1 cellular context compared by ENCODE assay signal in genomic region chr1:244092293-244093264, GRCh38.
TF ChIP-seq lines count a peak whose summit lies in the region.

No MANE protein-coding gene starts in this region.

TF ChIP-seq in GM23338, 12 proteins besides CTCF, POLR2A, EP300 and RAD21 (continued from another document):
- TF ChIP-seq, protein P1, sequence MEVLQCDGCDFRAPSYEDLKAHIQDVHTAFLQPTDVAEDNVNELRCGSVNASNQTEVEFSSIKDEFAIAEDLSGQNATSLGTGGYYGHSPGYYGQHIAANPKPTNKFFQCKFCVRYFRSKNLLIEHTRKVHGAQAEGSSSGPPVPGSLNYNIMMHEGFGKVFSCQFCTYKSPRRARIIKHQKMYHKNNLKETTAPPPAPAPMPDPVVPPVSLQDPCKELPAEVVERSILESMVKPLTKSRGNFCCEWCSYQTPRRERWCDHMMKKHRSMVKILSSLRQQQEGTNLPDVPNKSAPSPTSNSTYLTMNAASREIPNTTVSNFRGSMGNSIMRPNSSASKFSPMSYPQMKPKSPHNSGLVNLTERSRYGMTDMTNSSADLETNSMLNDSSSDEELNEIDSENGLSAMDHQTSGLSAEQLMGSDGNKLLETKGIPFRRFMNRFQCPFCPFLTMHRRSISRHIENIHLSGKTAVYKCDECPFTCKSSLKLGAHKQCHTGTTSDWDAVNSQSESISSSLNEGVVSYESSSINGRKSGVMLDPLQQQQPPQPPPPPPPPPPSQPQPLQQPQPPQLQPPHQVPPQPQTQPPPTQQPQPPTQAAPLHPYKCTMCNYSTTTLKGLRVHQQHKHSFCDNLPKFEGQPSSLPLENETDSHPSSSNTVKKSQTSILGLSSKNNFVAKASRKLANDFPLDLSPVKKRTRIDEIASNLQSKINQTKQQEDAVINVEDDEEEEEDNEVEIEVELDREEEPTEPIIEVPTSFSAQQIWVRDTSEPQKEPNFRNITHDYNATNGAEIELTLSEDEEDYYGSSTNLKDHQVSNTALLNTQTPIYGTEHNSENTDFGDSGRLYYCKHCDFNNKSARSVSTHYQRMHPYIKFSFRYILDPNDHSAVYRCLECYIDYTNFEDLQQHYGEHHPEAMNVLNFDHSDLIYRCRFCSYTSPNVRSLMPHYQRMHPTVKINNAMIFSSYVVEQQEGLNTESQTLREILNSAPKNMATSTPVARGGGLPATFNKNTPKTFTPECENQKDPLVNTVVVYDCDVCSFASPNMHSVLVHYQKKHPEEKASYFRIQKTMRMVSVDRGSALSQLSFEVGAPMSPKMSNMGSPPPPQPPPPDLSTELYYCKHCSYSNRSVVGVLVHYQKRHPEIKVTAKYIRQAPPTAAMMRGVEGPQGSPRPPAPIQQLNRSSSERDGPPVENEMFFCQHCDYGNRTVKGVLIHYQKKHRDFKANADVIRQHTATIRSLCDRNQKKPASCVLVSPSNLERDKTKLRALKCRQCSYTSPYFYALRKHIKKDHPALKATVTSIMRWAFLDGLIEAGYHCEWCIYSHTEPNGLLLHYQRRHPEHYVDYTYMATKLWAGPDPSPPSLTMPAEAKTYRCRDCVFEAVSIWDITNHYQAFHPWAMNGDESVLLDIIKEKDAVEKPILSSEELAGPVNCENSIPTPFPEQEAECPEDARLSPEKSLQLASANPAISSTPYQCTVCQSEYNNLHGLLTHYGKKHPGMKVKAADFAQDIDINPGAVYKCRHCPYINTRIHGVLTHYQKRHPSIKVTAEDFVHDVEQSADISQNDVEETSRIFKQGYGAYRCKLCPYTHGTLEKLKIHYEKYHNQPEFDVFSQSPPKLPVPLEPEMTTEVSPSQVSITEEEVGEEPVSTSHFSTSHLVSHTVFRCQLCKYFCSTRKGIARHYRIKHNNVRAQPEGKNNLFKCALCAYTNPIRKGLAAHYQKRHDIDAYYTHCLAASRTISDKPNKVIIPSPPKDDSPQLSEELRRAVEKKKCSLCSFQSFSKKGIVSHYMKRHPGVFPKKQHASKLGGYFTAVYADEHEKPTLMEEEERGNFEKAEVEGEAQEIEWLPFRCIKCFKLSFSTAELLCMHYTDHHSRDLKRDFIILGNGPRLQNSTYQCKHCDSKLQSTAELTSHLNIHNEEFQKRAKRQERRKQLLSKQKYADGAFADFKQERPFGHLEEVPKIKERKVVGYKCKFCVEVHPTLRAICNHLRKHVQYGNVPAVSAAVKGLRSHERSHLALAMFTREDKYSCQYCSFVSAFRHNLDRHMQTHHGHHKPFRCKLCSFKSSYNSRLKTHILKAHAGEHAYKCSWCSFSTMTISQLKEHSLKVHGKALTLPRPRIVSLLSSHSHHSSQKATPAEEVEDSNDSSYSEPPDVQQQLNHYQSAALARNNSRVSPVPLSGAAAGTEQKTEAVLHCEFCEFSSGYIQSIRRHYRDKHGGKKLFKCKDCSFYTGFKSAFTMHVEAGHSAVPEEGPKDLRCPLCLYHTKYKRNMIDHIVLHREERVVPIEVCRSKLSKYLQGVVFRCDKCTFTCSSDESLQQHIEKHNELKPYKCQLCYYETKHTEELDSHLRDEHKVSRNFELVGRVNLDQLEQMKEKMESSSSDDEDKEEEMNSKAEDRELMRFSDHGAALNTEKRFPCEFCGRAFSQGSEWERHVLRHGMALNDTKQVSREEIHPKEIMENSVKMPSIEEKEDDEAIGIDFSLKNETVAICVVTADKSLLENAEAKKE (CRISPR knock-in tag; IDR thresholded peaks at IDR 0.05): no peak
- TF ChIP-seq NANOG (IDR thresholded peaks at IDR 0.05; ENCODE audit: borderline replicate concordance): no peak
- no peak for TF ChIP-seq POLR2AphosphoS5 (IDR thresholded peaks at IDR 0.05; ENCODE audit: low read depth)
